Comparison of ENCODE assay signal across 3 cellular contexts in the genomic region with DNA sequence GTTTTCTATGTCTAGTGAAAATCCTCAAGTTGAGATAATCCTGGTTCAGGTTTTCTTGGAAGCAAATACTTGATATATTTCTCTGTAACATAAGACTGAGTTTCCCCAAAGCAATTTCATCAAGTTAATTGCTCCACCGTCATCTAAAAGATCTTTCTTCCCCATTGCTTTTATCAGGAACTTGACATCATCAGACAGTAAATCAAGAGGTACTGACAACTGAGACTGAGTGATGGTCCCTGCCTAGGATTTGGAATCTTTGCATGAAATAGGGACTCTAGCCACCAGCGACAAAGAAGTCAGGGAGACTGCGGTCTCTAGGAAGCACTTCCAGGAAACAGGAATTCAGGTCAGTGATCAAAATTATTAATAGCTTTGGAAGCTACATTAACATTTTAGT.
A peak's percentile ranks its signal among the peaks of the same experiment; 100 is the strongest.
TF ChIP-seq lines count a peak whose summit lies in the region.

No MANE protein-coding gene starts in this region.

TF ChIP-seq in SK-N-SH, 30 proteins besides CTCF, POLR2A, EP300 and RAD21 (continued from another document):
- TF ChIP-seq, protein P1, sequence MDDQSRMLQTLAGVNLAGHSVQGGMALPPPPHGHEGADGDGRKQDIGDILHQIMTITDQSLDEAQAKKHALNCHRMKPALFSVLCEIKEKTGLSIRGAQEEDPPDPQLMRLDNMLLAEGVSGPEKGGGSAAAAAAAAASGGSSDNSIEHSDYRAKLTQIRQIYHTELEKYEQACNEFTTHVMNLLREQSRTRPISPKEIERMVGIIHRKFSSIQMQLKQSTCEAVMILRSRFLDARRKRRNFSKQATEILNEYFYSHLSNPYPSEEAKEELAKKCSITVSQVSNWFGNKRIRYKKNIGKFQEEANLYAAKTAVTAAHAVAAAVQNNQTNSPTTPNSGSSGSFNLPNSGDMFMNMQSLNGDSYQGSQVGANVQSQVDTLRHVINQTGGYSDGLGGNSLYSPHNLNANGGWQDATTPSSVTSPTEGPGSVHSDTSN (IDR thresholded peaks at IDR 0.05): 0 out of 2 replicates have a peak, but pooled peaks have one; percentile 14
- TF ChIP-seq RCOR1 (IDR thresholded peaks at IDR 0.05; ENCODE audit: low read length): no peak

TF ChIP-seq in SK-N-SH treated with all-trans-retinoic acid at 6 μM for 48 hours, 23 proteins besides CTCF, POLR2A, EP300 and RAD21 (continued from another document):
- TF ChIP-seq, protein P2, sequence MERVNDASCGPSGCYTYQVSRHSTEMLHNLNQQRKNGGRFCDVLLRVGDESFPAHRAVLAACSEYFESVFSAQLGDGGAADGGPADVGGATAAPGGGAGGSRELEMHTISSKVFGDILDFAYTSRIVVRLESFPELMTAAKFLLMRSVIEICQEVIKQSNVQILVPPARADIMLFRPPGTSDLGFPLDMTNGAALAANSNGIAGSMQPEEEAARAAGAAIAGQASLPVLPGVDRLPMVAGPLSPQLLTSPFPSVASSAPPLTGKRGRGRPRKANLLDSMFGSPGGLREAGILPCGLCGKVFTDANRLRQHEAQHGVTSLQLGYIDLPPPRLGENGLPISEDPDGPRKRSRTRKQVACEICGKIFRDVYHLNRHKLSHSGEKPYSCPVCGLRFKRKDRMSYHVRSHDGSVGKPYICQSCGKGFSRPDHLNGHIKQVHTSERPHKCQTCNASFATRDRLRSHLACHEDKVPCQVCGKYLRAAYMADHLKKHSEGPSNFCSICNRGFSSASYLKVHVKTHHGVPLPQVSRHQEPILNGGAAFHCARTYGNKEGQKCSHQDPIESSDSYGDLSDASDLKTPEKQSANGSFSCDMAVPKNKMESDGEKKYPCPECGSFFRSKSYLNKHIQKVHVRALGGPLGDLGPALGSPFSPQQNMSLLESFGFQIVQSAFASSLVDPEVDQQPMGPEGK (CRISPR knock-in tag; IDR thresholded peaks at IDR 0.05; ENCODE audit: borderline replicate concordance): no peak
- TF ChIP-seq RARB (CRISPR knock-in tag; IDR thresholded peaks at IDR 0.05) (no peak), SNAI2 (CRISPR knock-in tag; IDR thresholded peaks at IDR 0.05) (no peak), ARNTL (CRISPR knock-in tag; IDR thresholded peaks at IDR 0.05; ENCODE audit: borderline replicate concordance, low read depth) (no peak), ZC3H10 (CRISPR knock-in tag; IDR thresholded peaks at IDR 0.05) (no peak), ZNF8 (CRISPR knock-in tag; IDR thresholded peaks at IDR 0.05) (no peak), ZFP3 (CRISPR knock-in tag; IDR thresholded peaks at IDR 0.05) (no peak), OSR1 (CRISPR knock-in tag; IDR thresholded peaks at IDR 0.05) (no peak), GLIS3 (CRISPR knock-in tag; IDR thresholded peaks at IDR 0.05) (no peak), ZFP30 (CRISPR knock-in tag; IDR thresholded peaks at IDR 0.05) (no peak)
- TF ChIP-seq, protein P3, sequence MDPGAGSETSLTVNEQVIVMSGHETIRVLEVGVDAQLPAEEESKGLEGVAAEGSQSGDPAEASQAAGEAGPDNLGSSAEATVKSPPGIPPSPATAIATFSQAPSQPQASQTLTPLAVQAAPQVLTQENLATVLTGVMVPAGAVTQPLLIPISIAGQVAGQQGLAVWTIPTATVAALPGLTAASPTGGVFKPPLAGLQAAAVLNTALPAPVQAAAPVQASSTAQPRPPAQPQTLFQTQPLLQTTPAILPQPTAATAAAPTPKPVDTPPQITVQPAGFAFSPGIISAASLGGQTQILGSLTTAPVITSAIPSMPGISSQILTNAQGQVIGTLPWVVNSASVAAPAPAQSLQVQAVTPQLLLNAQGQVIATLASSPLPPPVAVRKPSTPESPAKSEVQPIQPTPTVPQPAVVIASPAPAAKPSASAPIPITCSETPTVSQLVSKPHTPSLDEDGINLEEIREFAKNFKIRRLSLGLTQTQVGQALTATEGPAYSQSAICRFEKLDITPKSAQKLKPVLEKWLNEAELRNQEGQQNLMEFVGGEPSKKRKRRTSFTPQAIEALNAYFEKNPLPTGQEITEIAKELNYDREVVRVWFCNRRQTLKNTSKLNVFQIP (CRISPR knock-in tag; IDR thresholded peaks at IDR 0.05; ENCODE audit: borderline replicate concordance, low read depth): no peak
- TF ChIP-seq, protein P4, sequence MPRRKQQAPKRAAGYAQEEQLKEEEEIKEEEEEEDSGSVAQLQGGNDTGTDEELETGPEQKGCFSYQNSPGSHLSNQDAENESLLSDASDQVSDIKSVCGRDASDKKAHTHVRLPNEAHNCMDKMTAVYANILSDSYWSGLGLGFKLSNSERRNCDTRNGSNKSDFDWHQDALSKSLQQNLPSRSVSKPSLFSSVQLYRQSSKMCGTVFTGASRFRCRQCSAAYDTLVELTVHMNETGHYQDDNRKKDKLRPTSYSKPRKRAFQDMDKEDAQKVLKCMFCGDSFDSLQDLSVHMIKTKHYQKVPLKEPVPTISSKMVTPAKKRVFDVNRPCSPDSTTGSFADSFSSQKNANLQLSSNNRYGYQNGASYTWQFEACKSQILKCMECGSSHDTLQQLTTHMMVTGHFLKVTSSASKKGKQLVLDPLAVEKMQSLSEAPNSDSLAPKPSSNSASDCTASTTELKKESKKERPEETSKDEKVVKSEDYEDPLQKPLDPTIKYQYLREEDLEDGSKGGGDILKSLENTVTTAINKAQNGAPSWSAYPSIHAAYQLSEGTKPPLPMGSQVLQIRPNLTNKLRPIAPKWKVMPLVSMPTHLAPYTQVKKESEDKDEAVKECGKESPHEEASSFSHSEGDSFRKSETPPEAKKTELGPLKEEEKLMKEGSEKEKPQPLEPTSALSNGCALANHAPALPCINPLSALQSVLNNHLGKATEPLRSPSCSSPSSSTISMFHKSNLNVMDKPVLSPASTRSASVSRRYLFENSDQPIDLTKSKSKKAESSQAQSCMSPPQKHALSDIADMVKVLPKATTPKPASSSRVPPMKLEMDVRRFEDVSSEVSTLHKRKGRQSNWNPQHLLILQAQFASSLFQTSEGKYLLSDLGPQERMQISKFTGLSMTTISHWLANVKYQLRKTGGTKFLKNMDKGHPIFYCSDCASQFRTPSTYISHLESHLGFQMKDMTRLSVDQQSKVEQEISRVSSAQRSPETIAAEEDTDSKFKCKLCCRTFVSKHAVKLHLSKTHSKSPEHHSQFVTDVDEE (CRISPR knock-in tag; IDR thresholded peaks at IDR 0.05): no peak

TF ChIP-seq in K562, 482 proteins besides CTCF, POLR2A, EP300 and RAD21 (continued from another document):
- TF ChIP-seq, protein P5, sequence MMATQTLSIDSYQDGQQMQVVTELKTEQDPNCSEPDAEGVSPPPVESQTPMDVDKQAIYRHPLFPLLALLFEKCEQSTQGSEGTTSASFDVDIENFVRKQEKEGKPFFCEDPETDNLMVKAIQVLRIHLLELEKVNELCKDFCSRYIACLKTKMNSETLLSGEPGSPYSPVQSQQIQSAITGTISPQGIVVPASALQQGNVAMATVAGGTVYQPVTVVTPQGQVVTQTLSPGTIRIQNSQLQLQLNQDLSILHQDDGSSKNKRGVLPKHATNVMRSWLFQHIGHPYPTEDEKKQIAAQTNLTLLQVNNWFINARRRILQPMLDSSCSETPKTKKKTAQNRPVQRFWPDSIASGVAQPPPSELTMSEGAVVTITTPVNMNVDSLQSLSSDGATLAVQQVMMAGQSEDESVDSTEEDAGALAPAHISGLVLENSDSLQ (IDR thresholded peaks at IDR 0.05): peak; percentile 35; the same call in 1 of the 2 replicates
- TF ChIP-seq MEIS2 (IDR thresholded peaks at IDR 0.05; ENCODE audit: partially characterized antibody) (peak; percentile 51), SREBF2 (CRISPR knock-in tag; IDR thresholded peaks at IDR 0.05) (no peak), ZNF232 (CRISPR knock-in tag; IDR thresholded peaks at IDR 0.05) (no peak), TOE1 (IDR thresholded peaks at IDR 0.05; ENCODE audit: borderline replicate concordance) (no peak), TOE1 (CRISPR knock-in tag; IDR thresholded peaks at IDR 0.05; ENCODE audit: borderline replicate concordance, low read depth) (no peak)
- TF ChIP-seq, protein P6, sequence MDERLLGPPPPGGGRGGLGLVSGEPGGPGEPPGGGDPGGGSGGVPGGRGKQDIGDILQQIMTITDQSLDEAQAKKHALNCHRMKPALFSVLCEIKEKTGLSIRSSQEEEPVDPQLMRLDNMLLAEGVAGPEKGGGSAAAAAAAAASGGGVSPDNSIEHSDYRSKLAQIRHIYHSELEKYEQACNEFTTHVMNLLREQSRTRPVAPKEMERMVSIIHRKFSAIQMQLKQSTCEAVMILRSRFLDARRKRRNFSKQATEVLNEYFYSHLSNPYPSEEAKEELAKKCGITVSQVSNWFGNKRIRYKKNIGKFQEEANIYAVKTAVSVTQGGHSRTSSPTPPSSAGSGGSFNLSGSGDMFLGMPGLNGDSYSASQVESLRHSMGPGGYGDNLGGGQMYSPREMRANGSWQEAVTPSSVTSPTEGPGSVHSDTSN (CRISPR knock-in tag; IDR thresholded peaks at IDR 0.05; ENCODE audit: low read depth): no peak
- TF ChIP-seq, protein P6 (tag; conservative IDR thresholded peaks at IDR 0.05; ENCODE audit: low read depth): 0 out of 2 replicates have a peak, but pooled peaks have one; percentile 41
